ENCODE assay signal across 1 cellular context in the genomic region with DNA sequence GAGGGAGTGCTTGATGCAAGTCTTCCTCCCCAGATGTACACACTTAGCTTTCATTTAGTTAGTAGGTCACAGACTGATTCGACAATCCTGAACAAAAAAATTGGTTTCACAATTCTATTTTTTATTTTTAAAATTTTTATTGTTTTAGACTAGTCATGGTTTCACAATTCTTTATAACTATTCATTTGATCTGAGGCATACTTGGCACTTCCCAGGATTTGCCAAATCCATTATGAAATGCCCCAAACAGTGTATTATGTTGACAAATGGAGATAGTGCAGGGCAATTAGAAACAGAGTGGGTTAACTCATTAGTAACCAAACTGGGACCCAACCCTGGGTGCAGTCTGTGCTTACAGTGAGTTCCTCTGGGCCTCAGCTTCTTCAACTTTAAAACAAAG.
TF ChIP-seq lines count a peak whose summit lies in the region.

No MANE protein-coding gene starts in this region.

TF ChIP-seq in IMR-90, 13 proteins besides CTCF, POLR2A, EP300 and RAD21:
- TF ChIP-seq CHD1 (IDR thresholded peaks at IDR 0.05; ENCODE audit: low read depth, low read length) (no peak), RCOR1 (IDR thresholded peaks at IDR 0.05; ENCODE audit: insufficient replicate concordance, low read length) (no peak), CEBPB (IDR thresholded peaks at IDR 0.05; ENCODE audit: low read depth, low read length) (no peak), FOS (IDR thresholded peaks at IDR 0.05; ENCODE audit: low read depth, low read length) (no peak), MXI1 (IDR thresholded peaks at IDR 0.05; ENCODE audit: borderline replicate concordance, low read depth, low read length) (no peak), MAFK (IDR thresholded peaks at IDR 0.05; ENCODE audit: low read depth, low read length) (no peak), RFX5 (IDR thresholded peaks at IDR 0.05; ENCODE audit: low read depth, low read length) (no peak), MAZ (IDR thresholded peaks at IDR 0.05; ENCODE audit: borderline replicate concordance, low read depth, low read length) (no peak), SMC3 (IDR thresholded peaks at IDR 0.05; ENCODE audit: low read depth, low read length) (no peak), NFE2L2 (IDR thresholded peaks at IDR 0.05; ENCODE audit: low read depth, low read length) (no peak), BHLHE40 (IDR thresholded peaks at IDR 0.05; ENCODE audit: low read depth, low read length) (no peak)
- TF ChIP-seq, protein P1, sequence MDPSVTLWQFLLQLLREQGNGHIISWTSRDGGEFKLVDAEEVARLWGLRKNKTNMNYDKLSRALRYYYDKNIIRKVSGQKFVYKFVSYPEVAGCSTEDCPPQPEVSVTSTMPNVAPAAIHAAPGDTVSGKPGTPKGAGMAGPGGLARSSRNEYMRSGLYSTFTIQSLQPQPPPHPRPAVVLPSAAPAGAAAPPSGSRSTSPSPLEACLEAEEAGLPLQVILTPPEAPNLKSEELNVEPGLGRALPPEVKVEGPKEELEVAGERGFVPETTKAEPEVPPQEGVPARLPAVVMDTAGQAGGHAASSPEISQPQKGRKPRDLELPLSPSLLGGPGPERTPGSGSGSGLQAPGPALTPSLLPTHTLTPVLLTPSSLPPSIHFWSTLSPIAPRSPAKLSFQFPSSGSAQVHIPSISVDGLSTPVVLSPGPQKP (IDR thresholded peaks at IDR 0.05; ENCODE audit: borderline replicate concordance, low read depth, low read length) = no peak
- TF ChIP-seq, protein P2, sequence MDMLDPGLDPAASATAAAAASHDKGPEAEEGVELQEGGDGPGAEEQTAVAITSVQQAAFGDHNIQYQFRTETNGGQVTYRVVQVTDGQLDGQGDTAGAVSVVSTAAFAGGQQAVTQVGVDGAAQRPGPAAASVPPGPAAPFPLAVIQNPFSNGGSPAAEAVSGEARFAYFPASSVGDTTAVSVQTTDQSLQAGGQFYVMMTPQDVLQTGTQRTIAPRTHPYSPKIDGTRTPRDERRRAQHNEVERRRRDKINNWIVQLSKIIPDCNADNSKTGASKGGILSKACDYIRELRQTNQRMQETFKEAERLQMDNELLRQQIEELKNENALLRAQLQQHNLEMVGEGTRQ (IDR thresholded peaks at IDR 0.05; ENCODE audit: low read depth, low read length) = no peak
